Comparison of ENCODE assay signal across 1 cellular context in genomic region chr14:22333408-22334274, GRCh38.
TF ChIP-seq lines count a peak whose summit lies in the region.

No MANE protein-coding gene starts in this region.

TF ChIP-seq in HepG2, 621 proteins besides CTCF, POLR2A, EP300 and RAD21 (continued from another document and continues in another):
- no peak for TF ChIP-seq PHF5A (CRISPR knock-in tag; IDR thresholded peaks at IDR 0.05; ENCODE audit: low read depth, unreplicated experiment)
- no peak for TF ChIP-seq IRF1 (CRISPR knock-in tag; IDR thresholded peaks at IDR 0.05; ENCODE audit: low read depth)
- TF ChIP-seq HOXA9 (CRISPR knock-in tag; IDR thresholded peaks at IDR 0.05; ENCODE audit: borderline replicate concordance) = peak; percentile 87; the same call in 1 of the 2 replicates
- no peak for TF ChIP-seq NR1H2 (CRISPR knock-in tag; IDR thresholded peaks at IDR 0.05; ENCODE audit: borderline replicate concordance, low read depth)
- no peak for TF ChIP-seq ZKSCAN5 (CRISPR knock-in tag; IDR thresholded peaks at IDR 0.05)
- TF ChIP-seq ZNF572 (CRISPR knock-in tag; IDR thresholded peaks at IDR 0.05) = no peak
- peak; percentile 98 for TF ChIP-seq AHDC1 (CRISPR knock-in tag; IDR thresholded peaks at IDR 0.05; ENCODE audit: borderline replicate concordance)
- peak; percentile 83 for TF ChIP-seq MAFF (IDR thresholded peaks at IDR 0.05; ENCODE audit: low read depth, low read length)
- no peak for TF ChIP-seq SMAD9 (CRISPR knock-in tag; IDR thresholded peaks at IDR 0.05)
- TF ChIP-seq ZBTB44 (CRISPR knock-in tag; IDR thresholded peaks at IDR 0.05) = no peak; the same call in 1 of the 2 replicates
- TF ChIP-seq ZNF33B (CRISPR knock-in tag; IDR thresholded peaks at IDR 0.05) = no peak
- no peak for TF ChIP-seq PHF21A (CRISPR knock-in tag; IDR thresholded peaks at IDR 0.05)
- no peak for TF ChIP-seq ZSCAN22 (CRISPR knock-in tag; IDR thresholded peaks at IDR 0.05)
- no peak for TF ChIP-seq MXD4 (CRISPR knock-in tag; IDR thresholded peaks at IDR 0.05)
- 0 out of 2 replicates have a peak, but pooled peaks have one; percentile 70 for TF ChIP-seq NKX3-1 (CRISPR knock-in tag; IDR thresholded peaks at IDR 0.05)
- peak; percentile 71; the same call in 1 of the 2 replicates for TF ChIP-seq ZNF335 (CRISPR knock-in tag; IDR thresholded peaks at IDR 0.05)
- TF ChIP-seq GPN1 (CRISPR knock-in tag; IDR thresholded peaks at IDR 0.05; ENCODE audit: borderline replicate concordance) = no peak
- TF ChIP-seq SRY (CRISPR knock-in tag; IDR thresholded peaks at IDR 0.05) = no peak
- TF ChIP-seq ZNF17 (CRISPR knock-in tag; IDR thresholded peaks at IDR 0.05) = no peak
- TF ChIP-seq FOXM1 (CRISPR knock-in tag; IDR thresholded peaks at IDR 0.05) = no peak
- TF ChIP-seq ZNF224 (CRISPR knock-in tag; IDR thresholded peaks at IDR 0.05) = no peak
- TF ChIP-seq ZNF382 (CRISPR knock-in tag; IDR thresholded peaks at IDR 0.05; ENCODE audit: borderline replicate concordance) = no peak
- no peak for TF ChIP-seq TAF15 (IDR thresholded peaks at IDR 0.05; ENCODE audit: low read depth, low read length, poor library complexity, severe bottlenecking)
- 0 out of 2 replicates have a peak, but pooled peaks have one; percentile 33 for TF ChIP-seq CBX5 (CRISPR knock-in tag; IDR thresholded peaks at IDR 0.05; ENCODE audit: borderline replicate concordance)
- no peak for TF ChIP-seq CAMTA2 (CRISPR knock-in tag; IDR thresholded peaks at IDR 0.05; ENCODE audit: borderline replicate concordance)
- TF ChIP-seq ZNF549 (CRISPR knock-in tag; IDR thresholded peaks at IDR 0.05) = no peak
- no peak for TF ChIP-seq MYNN (CRISPR knock-in tag; IDR thresholded peaks at IDR 0.05; ENCODE audit: low read depth)
- no peak for TF ChIP-seq ZNF691 (CRISPR knock-in tag; IDR thresholded peaks at IDR 0.05; ENCODE audit: borderline replicate concordance, low read depth)
- no peak for TF ChIP-seq EZH2 (conservative IDR thresholded peaks at IDR 0.05; ENCODE audit: low read depth, low read length)
- TF ChIP-seq ZNF841 (CRISPR knock-in tag; IDR thresholded peaks at IDR 0.05; ENCODE audit: borderline replicate concordance) = no peak
- TF ChIP-seq ZNF460 (CRISPR knock-in tag; IDR thresholded peaks at IDR 0.05; ENCODE audit: borderline replicate concordance) = no peak
- TF ChIP-seq TCF7L2 (IDR thresholded peaks at IDR 0.05; ENCODE audit: low read depth, low read length) = no peak
- no peak for TF ChIP-seq U2AF1 (optimal IDR thresholded peaks at IDR 0.05; ENCODE audit: low read depth, low read length)
- TF ChIP-seq KDM2A (CRISPR knock-in tag; IDR thresholded peaks at IDR 0.05; ENCODE audit: borderline replicate concordance, low read depth) = no peak
- TF ChIP-seq SOX6 (IDR thresholded peaks at IDR 0.05) = no peak
- TF ChIP-seq SOX6 (CRISPR knock-in tag; IDR thresholded peaks at IDR 0.05) = peak; percentile 86
- TF ChIP-seq PREB (CRISPR knock-in tag; IDR thresholded peaks at IDR 0.05) = no peak
- no peak for TF ChIP-seq ZBTB46 (CRISPR knock-in tag; IDR thresholded peaks at IDR 0.05; ENCODE audit: borderline replicate concordance)
- no peak for TF ChIP-seq KMT2B (CRISPR knock-in tag; IDR thresholded peaks at IDR 0.05)
- TF ChIP-seq ISL2 (CRISPR knock-in tag; IDR thresholded peaks at IDR 0.05) = peak; percentile 69
- TF ChIP-seq ZMYM2 (CRISPR knock-in tag; IDR thresholded peaks at IDR 0.05) = no peak
- TF ChIP-seq ZNF646 (CRISPR knock-in tag; IDR thresholded peaks at IDR 0.05) = no peak
- no peak for TF ChIP-seq RFX1 (IDR thresholded peaks at IDR 0.05)
- no peak for TF ChIP-seq RFX5 (IDR thresholded peaks at IDR 0.05; ENCODE audit: low read depth, low read length)
- no peak; the same call in 1 of the 2 replicates for TF ChIP-seq EHMT2 (IDR thresholded peaks at IDR 0.05; ENCODE audit: borderline replicate concordance, low read depth, low read length)
